10 cellular contexts compared by ENCODE assay signal in genomic region chr22:42202669-42203068, GRCh38.
DNase-seq lines count a peak whose midpoint lies in the region; TF ChIP-seq lines count a peak whose summit lies in the region.
"Had no signal": no experiment of that assay in that cellular context is flagged by ENCODE, and none has a peak within 500 bp of the region (broad histone marks: within the 10 kb centered on the region; RNA-seq: fewer than 3 reads in every experiment).

No MANE protein-coding gene starts in this region.

- no peak overlapping the region for H3K4me3 ChIP-seq in fibroblast of pulmonary artery (replicated peaks; ENCODE audit: low read depth, low read length)
- H3K4me3 ChIP-seq: esophagus squamous epithelium had no signal

- TF ChIP-seq CTCF in fibroblast of pulmonary artery (IDR thresholded peaks at IDR 0.05; ENCODE audit: low read length, missing control alignments) = no peak

- in situ Hi-C loops in KBM-7 (cut with MboI; ENCODE audit: low pct_unique_long_range_greater_than_20kb, low sequenced_read_pairs) = no loop called here

- DNase-seq in RPMI7951 (ENCODE audit: low read depth) (peak; percentile 8), activated T-cell treated with anti-CD3 and anti-CD28 coated beads for 48 hours (ENCODE audit: low read depth) (peak; percentile 24), fibroblast of pulmonary artery (ENCODE audit: low read depth) (peak; percentile 30), KBM-7 (no peak), midbrain (lab: John Stamatoyannopoulos, UW) (no peak), NCI-H2107 treated with DMSO at 0.1 percent for 48 hours (lab: John Stamatoyannopoulos, UW; ENCODE audit: unreplicated experiment) (no peak), islet precursor cell (no peak)
- peak; percentile 17 to 26 for DNase-seq in stimulated activated CD8-positive, alpha-beta memory T cell treated with anti-CD3 and anti-CD28 coated beads, Interleukin-2, amount 100 ng/mL, for 1 hour (ENCODE audit: low read depth in 2 of 2)
- DNase-seq: esophagus squamous epithelium, NCI-H1092 had no signal

Comparison
In these comparisons a context has a peak if more than half of its experiments do, and no peak if none do; other contexts are left out.
1. DNase-seq: peak in RPMI7951 (single experiment), activated T-cell treated with anti-CD3 and anti-CD28 coated beads for 48 hours (single experiment), fibroblast of pulmonary artery (single experiment) and stimulated activated CD8-positive, alpha-beta memory T cell treated with anti-CD3 and anti-CD28 coated beads, Interleukin-2, amount 100 ng/mL, for 1 hour (2 of 2); none in KBM-7 (single experiment), midbrain (single experiment), NCI-H2107 treated with DMSO at 0.1 percent for 48 hours (single experiment) and islet precursor cell (single experiment).